In genomic region chr16:28981517-28981916, GRCh38 we compare ENCODE assay signal across 8 cellular contexts. TPM values are rescaled to one million over a fixed set of nuclear protein-coding genes. Genes with fewer than 3 reads are reported as not detected.
DNase-seq lines count a peak whose midpoint lies in the region; ATAC-seq and TF ChIP-seq lines count a peak whose summit lies in the region.

No MANE protein-coding gene starts in this region.

- H3K27ac ChIP-seq in caudate nucleus (ENCODE audit: low read depth, low read length) = no peak overlapping the region

- TF ChIP-seq CTCF in epithelial cell of esophagus (IDR thresholded peaks at IDR 0.05; ENCODE audit: insufficient read depth, low read depth, low read length, missing control alignments) = peak; percentile 49

- no peak for ATAC-seq in activated CD4-positive, CD25-positive, alpha-beta regulatory T cell treated with anti-CD3 and anti-CD28 coated beads, Interleukin-2, amount 50 U/mL, for 24 hours
- ATAC-seq in left lobe of liver = no peak
- ATAC-seq in HG03460 (IDR thresholded peaks at IDR 0.05; ENCODE audit: unreplicated experiment) = no peak

- DNase-seq in activated CD4-positive, CD25-positive, alpha-beta regulatory T cell treated with anti-CD3 and anti-CD28 coated beads, Interleukin-2, amount 50 U/mL, for 72 hours = peak; percentile 73
- DNase-seq in RKO (ENCODE audit: low spot score) = peak; percentile 14
- DNase-seq in epithelial cell of esophagus (ENCODE audit: low read depth) = no peak
- DNase-seq in stimulated activated CD8-positive, alpha-beta memory T cell treated with anti-CD3 and anti-CD28 coated beads, Interleukin-4, amount 100 ng/mL, for 48 hours = peak; percentile 86
- no peak for DNase-seq in left lobe of liver (ENCODE audit: low spot score)
- DNase-seq in caudate nucleus (lab: John Stamatoyannopoulos, UW) = no peak

- no peak overlapping the region for H3K4me3 ChIP-seq in epithelial cell of esophagus (ENCODE audit: low read length)

RNA-seq across cellular contexts. Expression of gene LAT, which starts 3.3 kb away (rescaled TPM):
- 3.5 TPM for total RNA-seq in left lobe of liver

RNA-seq across cellular contexts. Expression of gene SPNS1, which starts 6.9 kb away (rescaled TPM):
- total RNA-seq in left lobe of liver = 22.8 TPM

RNA-seq across cellular contexts. Expression of gene NFATC2IP, which starts 30.8 kb away (rescaled TPM):
- total RNA-seq in left lobe of liver = 15.2 TPM

RNA-seq across cellular contexts. Expression of gene CD19, which starts 49.7 kb away (rescaled TPM):
- total RNA-seq in left lobe of liver = not detected

RNA-seq across cellular contexts. Expression of gene RABEP2, which starts 56.5 kb away (rescaled TPM):
- total RNA-seq in left lobe of liver = 6.8 TPM

Comparison
In these comparisons a context has a peak if more than half of its experiments do, and no peak if none do; other contexts are left out.
1. DNase-seq: peak in activated CD4-positive, CD25-positive, alpha-beta regulatory T cell treated with anti-CD3 and anti-CD28 coated beads, Interleukin-2, amount 50 U/mL, for 72 hours (single experiment), RKO (single experiment) and stimulated activated CD8-positive, alpha-beta memory T cell treated with anti-CD3 and anti-CD28 coated beads, Interleukin-4, amount 100 ng/mL, for 48 hours (single experiment); none in epithelial cell of esophagus (single experiment), left lobe of liver (single experiment) and caudate nucleus (0 of 61).